8 cellular contexts compared by ENCODE assay signal in genomic region chr17:7438656-7439460, GRCh38. TPM values are rescaled to one million over a fixed set of nuclear protein-coding genes. Genes with fewer than 3 reads are reported as not detected.
DNase-seq lines count a peak whose midpoint lies in the region; ATAC-seq, FAIRE-seq and TF ChIP-seq lines count a peak whose summit lies in the region.

No MANE protein-coding gene starts in this region.

- WGBS in esophagus muscularis mucosa = 59% methylated on average over 11 of the region's 11 CpGs

- peak overlapping the region; percentile 45 for H3K4me3 ChIP-seq in GM12864 (ENCODE audit: low read depth, low read length)
- H3K4me3 ChIP-seq in esophagus muscularis mucosa = peak overlapping the region; percentile 43 to 62 (median 46)
- peak overlapping the region; percentile 24 for H3K4me3 ChIP-seq in rectal smooth muscle tissue (ENCODE audit: low read length)

- TF ChIP-seq CTCF in GM12864 (IDR thresholded peaks at IDR 0.05; ENCODE audit: low read depth, low read length, missing control alignments) (no peak), esophagus muscularis mucosa (IDR thresholded peaks at IDR 0.05) (no peak)

- TF ChIP-seq POLR2A in esophagus muscularis mucosa (IDR thresholded peaks at IDR 0.05; ENCODE audit: low read depth) = no peak

- no peaks in the 10 kb centered on the region for H3K9me3 ChIP-seq in esophagus muscularis mucosa

- H3K4me1 ChIP-seq in esophagus muscularis mucosa (peaks cover 57 to 71% (median 67%) of the 10 kb centered on the region in 4 donors), rectal smooth muscle tissue (ENCODE audit: control insufficient read depth, insufficient read depth, low read length) (peaks cover 15% of the 10 kb centered on the region)

- FAIRE-seq in frontal cortex (lab: Jason Lieb, UNC) = no peak

- CTCF ChIA-PET in T-cell (lab: Charles Lee) = interaction anchor here in 1 of 2 donors (0.5 kb wide), 1 partner anchor 122 kb away, joined by 3 read pairs; no protein-coding TSS in a partner anchor

- POLR2A ChIA-PET in T-cell (lab: Charles Lee) = no interaction called here

- ATAC-seq in T-cell (replicated peaks in 1 of 4) = no peak

- intact Hi-C loops in esophagus muscularis mucosa (cut with DNase I) = loop anchor here (5.0 kb wide), 2 partner anchors 48 to 118 kb away; partner anchors contain the start of gene TNFSF13

- no peak for TF ChIP-seq EP300 in esophagus muscularis mucosa (IDR thresholded peaks at IDR 0.05)

- H3K9me3 Mint-ChIP-seq in T-cell = no peaks in the 10 kb centered on the region

- DNase-seq in GM12864 (ENCODE audit: low read depth) (no peak), T-cell (no peak), esophagus muscularis mucosa (ENCODE audit: extremely low spot score) (no peak), occipital lobe (lab: John Stamatoyannopoulos, UW) (no peak), NCI-H748 treated with DMSO at 0.1 percent for 48 hours (lab: John Stamatoyannopoulos, UW) (no peak), NCI-H2196 treated with DMSO at 0.1 percent for 48 hours (lab: John Stamatoyannopoulos, UW; ENCODE audit: unreplicated experiment) (no peak), frontal cortex (ENCODE audit: low spot score in 2 of 2) (no peak)

- H3K4me3 Mint-ChIP-seq in T-cell = peak overlapping the region; percentile 61 to 96 (median 73)

- H3K27ac Mint-ChIP-seq in T-cell = peak overlapping the region in 1 of 2 donors; percentile 36

- H3K4me1 Mint-ChIP-seq in T-cell = peaks cover 41 to 48% (median 48%) of the 10 kb centered on the region in 3 donors

- H3K36me3 ChIP-seq in esophagus muscularis mucosa = no peaks in the 10 kb centered on the region
- no peaks in the 10 kb centered on the region for H3K36me3 ChIP-seq in rectal smooth muscle tissue (ENCODE audit: control insufficient read depth, insufficient read depth, low read length)

- H3K27me3 Mint-ChIP-seq in T-cell = peaks cover 29 to 48% of the 10 kb centered on the region in 2 donors

- H3K9ac ChIP-seq in rectal smooth muscle tissue (ENCODE audit: low read length) = peak overlapping the region; percentile 10

- H3K27me3 ChIP-seq in esophagus muscularis mucosa (peaks cover 0 to 96% (median 37%) of the 10 kb centered on the region in 4 donors), rectal smooth muscle tissue (ENCODE audit: control insufficient read depth, insufficient read depth, low read length) (peaks cover 32% of the 10 kb centered on the region)

- H3K36me3 Mint-ChIP-seq in T-cell = no peaks in the 10 kb centered on the region

- H3K27ac ChIP-seq in esophagus muscularis mucosa (replicated peaks in 1 of 4) (no peak overlapping the region), rectal smooth muscle tissue (ENCODE audit: low read depth, low read length) (no peak overlapping the region)

RNA-seq across cellular contexts. Expression of gene FGF11, which starts 0.5 kb away (rescaled TPM):
- total RNA-seq in T-cell = 1 to 10 TPM; 2.4 to 4.2 (median 3.3) TPM
- 1 to 10 TPM in 2 of 4 donors, under 1 TPM in 1, not detected in 1; 0.50 to 1.9 (median 1.3) TPM for total RNA-seq in esophagus muscularis mucosa
- 18.2 TPM for total RNA-seq in occipital lobe
- 5.3 TPM for total RNA-seq in frontal cortex

RNA-seq across cellular contexts. Expression of gene TMEM102, which starts 3.6 kb away (rescaled TPM):
- total RNA-seq in T-cell (10 to 100 TPM in 3 of 5 donors, 1 to 10 TPM in 2; 8.8 to 26.9 (median 23.5) TPM), esophagus muscularis mucosa (1 to 10 TPM; 1.2 to 6.1 (median 3.5) TPM), occipital lobe (3.7 TPM), frontal cortex (2.0 TPM)

RNA-seq across cellular contexts. Expression of gene CHRNB1, which starts 6.0 kb away (rescaled TPM):
- total RNA-seq in T-cell (10 to 100 TPM in 3 of 5 donors, 1 to 10 TPM in 2; 6.6 to 12.0 (median 11.0) TPM), esophagus muscularis mucosa (10 to 100 TPM in 1 of 4 donors, 1 to 10 TPM in 3; 5.0 to 12.8 (median 8.1) TPM), occipital lobe (17.2 TPM), frontal cortex (16.7 TPM)

RNA-seq across cellular contexts. Expression of gene SPEM3, which starts 10.2 kb away (rescaled TPM):
- total RNA-seq in T-cell (not detected), esophagus muscularis mucosa (not detected), occipital lobe (not detected), frontal cortex (not detected)

RNA-seq across cellular contexts. Expression of gene SPEM2, which starts 13.4 kb away (rescaled TPM):
- total RNA-seq in T-cell = not detected
- total RNA-seq in esophagus muscularis mucosa = not detected
- not detected for total RNA-seq in occipital lobe
- not detected for total RNA-seq in frontal cortex
